In genomic region chr13:32248789-32249188, GRCh38 we compare ENCODE assay signal across 23 cellular contexts.
DNase-seq lines count a peak whose midpoint lies in the region; ATAC-seq and TF ChIP-seq lines count a peak whose summit lies in the region.
"Had no signal": no experiment of that assay in that cellular context is flagged by ENCODE, and none has a peak within 500 bp of the region (broad histone marks: within the 10 kb centered on the region; RNA-seq: fewer than 3 reads in every experiment).

No MANE protein-coding gene starts in this region.

- H3K27me3 ChIP-seq in left ventricle myocardium inferior (ENCODE audit: low read depth) = no peaks in the 10 kb centered on the region
- H3K27me3 ChIP-seq: esophagus muscularis mucosa, right lobe of liver, stomach had no signal

- ATAC-seq in GM19043 (IDR thresholded peaks at IDR 0.05; ENCODE audit: low read depth, unreplicated experiment) = peak; percentile 80
- ATAC-seq in GM21529 (IDR thresholded peaks at IDR 0.05; ENCODE audit: unreplicated experiment) = peak; percentile 84
- peak; percentile 70 for ATAC-seq in HG03432 (IDR thresholded peaks at IDR 0.05; ENCODE audit: unreplicated experiment)
- ATAC-seq: Panc1, right lobe of liver had no signal

- H3K4me3 ChIP-seq in GM12865 (ENCODE audit: low read depth, low read length) (no peak overlapping the region), left ventricle myocardium inferior (no peak overlapping the region)
- H3K4me3 ChIP-seq: esophagus muscularis mucosa, lung, right lobe of liver, SK-N-MC, stomach had no signal

- TF ChIP-seq CTCF in GM12865 (IDR thresholded peaks at IDR 0.05; ENCODE audit: insufficient read depth, low read depth, low read length, missing control alignments) (no peak), left ventricle myocardium inferior (IDR thresholded peaks at IDR 0.05; ENCODE audit: borderline replicate concordance) (no peak)

- DNase-seq in GM12865 (ENCODE audit: low read depth) (peak; percentile 64), iPS-NIHi11 (ENCODE audit: low spot score) (no peak), NCI-H82 (lab: John Stamatoyannopoulos, UW) (no peak), head of caudate nucleus (no peak), left ventricle myocardium inferior (no peak)
- DNase-seq: ACHN; activated CD4-positive, alpha-beta T cell treated with anti-CD3 and anti-CD28 coated beads for 1 hour; activated effector memory CD4-positive, alpha-beta T cell treated with Interleukin-2 at 50 U/mL for 16 hours; caudate nucleus; DMS79; H9; NCI-H1048; right lobe of liver; stimulated activated CD4-positive, alpha-beta T cell treated with anti-CD3 and anti-CD28 coated beads, Interleukin-1b, Interleukin-23, amount 100 ng/mL, for 48 hours; stomach; T-helper 9 cell had no signal

- H3K27ac ChIP-seq in left ventricle myocardium inferior (replicated peaks) = no peak overlapping the region
- H3K27ac ChIP-seq: right lobe of liver, SK-N-MC, stomach had no signal

- peaks cover 60% of the 10 kb centered on the region for H3K36me3 ChIP-seq in left ventricle myocardium inferior
- H3K36me3 ChIP-seq: right lobe of liver had no signal

- no peaks in the 10 kb centered on the region for H3K9me3 ChIP-seq in left ventricle myocardium inferior (replicated peaks)
- H3K9me3 ChIP-seq: esophagus muscularis mucosa, right lobe of liver, stomach had no signal

- intact Hi-C loops in head of caudate nucleus (cut with DNase I) = no loop called here
- intact Hi-C loops in left ventricle myocardium inferior (cut with micrococcal nuclease) = no loop called here

- H3K4me1 ChIP-seq in left ventricle myocardium inferior = peaks cover 41% of the 10 kb centered on the region
